ENCODE assay signal across 9 cellular contexts in genomic region chr21:38380391-38381137, GRCh38.
DNase-seq lines count a peak whose midpoint lies in the region; ATAC-seq and TF ChIP-seq lines count a peak whose summit lies in the region.
"Had no signal": no experiment of that assay in that cellular context is flagged by ENCODE, and none has a peak within 500 bp of the region (broad histone marks: within the 10 kb centered on the region; RNA-seq: fewer than 3 reads in every experiment).

No MANE protein-coding gene starts in this region.

- POLR2A ChIA-PET in BJ (lab: Charles Lee), result no interaction called here

- H3K4me1 ChIP-seq in GM23338 (ENCODE audit: insufficient read depth) (no peaks in the 10 kb centered on the region), esophagus squamous epithelium (peaks cover 0 to 3% (median 0%) of the 10 kb centered on the region in 3 donors)

- DNase-seq in BJ (ENCODE audit: low read depth), result peak; percentile 22
- peak; percentile 12 for DNase-seq in GM23338 (ENCODE audit: low spot score)
- peak; percentile 2 for DNase-seq in SKM-1 treated with dmso at 0.1 percent for 144 hours (lab: John Stamatoyannopoulos, UW; ENCODE audit: unreplicated experiment)
- DNase-seq in glutamatergic neuron, result no peak
- DNase-seq in esophagus squamous epithelium (lab: John Stamatoyannopoulos, UW), result no peak
- no peak for DNase-seq in NCI-H2227 treated with DMSO at 0.1 percent for 48 hours (lab: John Stamatoyannopoulos, UW)
- DNase-seq in NCI-H1092 treated with DMSO at 0.1 percent for 48 hours (lab: John Stamatoyannopoulos, UW), result no peak
- DNase-seq: activated effector memory CD4-positive, alpha-beta T cell treated with Interleukin-2 at 50 U/mL for 16 hours had no signal

- TF ChIP-seq CTCF in BJ (IDR thresholded peaks at IDR 0.05; ENCODE audit: insufficient read depth, low read depth, low read length), result peak; percentile 31; the same call in 1 of the 2 replicates
- TF ChIP-seq CTCF in GM23338 (conservative IDR thresholded peaks at IDR 0.05; ENCODE audit: low read depth in 2 of 2), result peak in 1 of 2 experiments; percentile 33; a peak in 1 of 4 replicates
- TF ChIP-seq CTCF in glutamatergic neuron (IDR thresholded peaks at IDR 0.05; ENCODE audit: partially characterized antibody, unreplicated experiment), result peak; percentile 54
- TF ChIP-seq CTCF in esophagus squamous epithelium (IDR thresholded peaks at IDR 0.05), result peak in 3 of 6 experiments; percentile 15 to 29 (median 19)

- peaks cover 4% of the 10 kb centered on the region; the same call in 1 of the 2 replicates for H3K27me3 ChIP-seq in BJ (ENCODE audit: control insufficient read depth, insufficient read depth, low read length)
- H3K27me3 ChIP-seq in GM23338 (ENCODE audit: insufficient read depth), result no peaks in the 10 kb centered on the region
- H3K27me3 ChIP-seq in esophagus squamous epithelium, result no peaks in the 10 kb centered on the region

- no peak for TF ChIP-seq POLR2A in esophagus squamous epithelium (IDR thresholded peaks at IDR 0.05)

- H4K20me1 ChIP-seq in GM23338 (replicated peaks; ENCODE audit: insufficient read depth), result no peaks in the 10 kb centered on the region

- WGBS in esophagus squamous epithelium, 2 donors, result 56 to 59% methylated on average over 6 of the region's 6 CpGs

- H3K4me3 Mint-ChIP-seq in GM23338 (no peak overlapping the region), glutamatergic neuron (ENCODE audit: unreplicated experiment) (no peak overlapping the region)

- H3K4me3 ChIP-seq in BJ (ENCODE audit: low read depth, low read length) (no peak overlapping the region), GM23338 (no peak overlapping the region), esophagus squamous epithelium (no peak overlapping the region)

- no peaks in the 10 kb centered on the region for H3K36me3 ChIP-seq in BJ (ENCODE audit: control insufficient read depth, insufficient read depth, low read length)
- no peaks in the 10 kb centered on the region for H3K36me3 ChIP-seq in GM23338 (ENCODE audit: insufficient read depth)
- peaks cover 0 to 10% (median 0%) of the 10 kb centered on the region in 3 donors for H3K36me3 ChIP-seq in esophagus squamous epithelium

- H3K27me3 Mint-ChIP-seq in GM23338 (ENCODE audit: insufficient read depth, low read depth, poor library complexity), result no peaks in the 10 kb centered on the region
- H3K27me3 Mint-ChIP-seq in glutamatergic neuron (ENCODE audit: unreplicated experiment), result peaks cover 3% of the 10 kb centered on the region

- no peak overlapping the region for H2AFZ ChIP-seq in GM23338

- H3K79me2 ChIP-seq in GM23338 (replicated peaks; ENCODE audit: insufficient read depth), result no peaks in the 10 kb centered on the region

- H3K27ac Mint-ChIP-seq in GM23338, result no peak overlapping the region
- no peak overlapping the region for H3K27ac Mint-ChIP-seq in glutamatergic neuron (ENCODE audit: unreplicated experiment)

- intact Hi-C loops in esophagus squamous epithelium (cut with DNase I), result no loop called here

- H3K27ac ChIP-seq in GM23338 (ENCODE audit: low read depth) (no peak overlapping the region), esophagus squamous epithelium (no peak overlapping the region)

- H3K36me3 Mint-ChIP-seq in GM23338 (ENCODE audit: low read depth), result no peaks in the 10 kb centered on the region; the same call in 2 of the 3 replicates
- H3K36me3 Mint-ChIP-seq in glutamatergic neuron (ENCODE audit: unreplicated experiment), result no peaks in the 10 kb centered on the region

- no peak for ATAC-seq in GM23338
- ATAC-seq in HG03039 (IDR thresholded peaks at IDR 0.05; ENCODE audit: unreplicated experiment), result no peak

- CTCF ChIA-PET in BJ (lab: Yijun Ruan, JAX), result interaction anchor here (1.1 to 1.4 kb wide), 2 partner anchors 16 to 23 kb away, joined by 3 to 4 read pairs; no protein-coding TSS in a partner anchor

- H3K4me1 Mint-ChIP-seq in GM23338, result peaks cover 5% of the 10 kb centered on the region; the same call in 2 of the 3 replicates
- H3K4me1 Mint-ChIP-seq in glutamatergic neuron (ENCODE audit: low read depth, unreplicated experiment), result peaks cover 17% of the 10 kb centered on the region

- no peaks in the 10 kb centered on the region; the same call in 1 of the 3 replicates for H3K9me3 Mint-ChIP-seq in GM23338
- no peaks in the 10 kb centered on the region for H3K9me3 Mint-ChIP-seq in glutamatergic neuron (ENCODE audit: unreplicated experiment)

- no peak overlapping the region for H3K4me2 ChIP-seq in GM23338

- H3F3A ChIP-seq in GM23338 (replicated peaks; ENCODE audit: low read depth), result no peaks in the 10 kb centered on the region

- H3K9me3 ChIP-seq in esophagus squamous epithelium, result no peaks in the 10 kb centered on the region

- H3K9me2 ChIP-seq in GM23338 (ENCODE audit: insufficient read depth), result peaks cover 3% of the 10 kb centered on the region; the same call in 1 of the 2 replicates

TF ChIP-seq in GM23338, 12 proteins besides CTCF, POLR2A, EP300 and RAD21 (continues in another document):
- TF ChIP-seq ETS1 (IDR thresholded peaks at IDR 0.05), result no peak
- TF ChIP-seq CREB1 (CRISPR knock-in tag; IDR thresholded peaks at IDR 0.05; ENCODE audit: low read depth), result no peak
- no peak for TF ChIP-seq JUNB (IDR thresholded peaks at IDR 0.05; ENCODE audit: unreplicated experiment)
- no peak for TF ChIP-seq REST (IDR thresholded peaks at IDR 0.05; ENCODE audit: unreplicated experiment)
- no peak for TF ChIP-seq ZNF331 (CRISPR knock-in tag; IDR thresholded peaks at IDR 0.05; ENCODE audit: low read depth)
- TF ChIP-seq STAT1 (IDR thresholded peaks at IDR 0.05; ENCODE audit: unreplicated experiment), result no peak
- TF ChIP-seq EZH2 (IDR thresholded peaks at IDR 0.05; ENCODE audit: low read depth, unreplicated experiment), result no peak
- TF ChIP-seq EZH2phosphoT487 (IDR thresholded peaks at IDR 0.05; ENCODE audit: unreplicated experiment), result no peak

Comparison
In these comparisons a context has a peak if more than half of its experiments do, and no peak if none do; other contexts are left out.
1. DNase-seq: peak in BJ (single experiment), GM23338 (single experiment) and SKM-1 treated with dmso at 0.1 percent for 144 hours (single experiment); none in glutamatergic neuron (single experiment), esophagus squamous epithelium (single experiment), NCI-H2227 treated with DMSO at 0.1 percent for 48 hours (single experiment) and NCI-H1092 treated with DMSO at 0.1 percent for 48 hours (single experiment).